14 cellular contexts compared by ENCODE assay signal in the genomic region with DNA sequence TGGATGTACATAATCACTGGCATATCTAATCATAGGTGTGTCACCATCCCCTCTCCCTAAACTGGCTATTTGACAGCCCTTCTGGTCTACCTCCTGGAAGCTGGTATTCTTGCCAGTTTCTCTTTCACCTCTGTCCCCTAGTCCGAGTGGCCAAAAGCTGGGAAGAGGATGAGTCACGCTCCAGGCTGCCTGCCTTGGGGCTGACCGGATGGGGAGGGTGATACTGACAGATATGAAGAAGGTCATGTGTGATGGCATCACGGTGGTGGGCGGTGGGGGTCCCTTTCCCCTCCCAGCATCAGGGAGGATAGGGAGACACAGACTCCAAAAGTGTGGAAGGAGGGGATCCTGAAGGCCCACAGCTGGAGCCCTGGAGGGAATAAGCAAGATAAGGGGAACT. TPM values are rescaled to one million over a fixed set of nuclear protein-coding genes. Genes with fewer than 3 reads are reported as not detected.
DNase-seq lines count a peak whose midpoint lies in the region; ATAC-seq and TF ChIP-seq lines count a peak whose summit lies in the region.
"Had no signal": no experiment of that assay in that cellular context is flagged by ENCODE, and none has a peak within 500 bp of the region (broad histone marks: within the 10 kb centered on the region; RNA-seq: fewer than 3 reads in every experiment).

No MANE protein-coding gene starts in this region.

- peaks cover 17% of the 10 kb centered on the region for H3K4me1 ChIP-seq in GM23338 (ENCODE audit: insufficient read depth)
- H3K4me1 ChIP-seq in CD4-positive, alpha-beta memory T cell (ENCODE audit: insufficient read depth, low read length), result peaks cover 5% of the 10 kb centered on the region
- peaks cover 4% of the 10 kb centered on the region for H3K4me1 ChIP-seq in effector memory CD4-positive, alpha-beta T cell (ENCODE audit: control insufficient read depth, insufficient read depth, low read length, poor library complexity, severe bottlenecking)

- H3K4me2 ChIP-seq in GM23338, result no peak overlapping the region

- H4K20me1 ChIP-seq in GM23338 (replicated peaks; ENCODE audit: insufficient read depth), result peaks cover 3% of the 10 kb centered on the region; the same call in 1 of the 2 replicates

- intact Hi-C loops in CD4-positive, alpha-beta memory T cell (cut with micrococcal nuclease), result no loop called here

- H3K4me1 Mint-ChIP-seq in stimulated activated naive B cell treated with anti-CD40 and anti-IgM and Interleukin-4, amounts not matched to agents 10 μg/mL and 1 μg/mL and 100 μg/mL, for 72 hours, result peaks cover 9 to 12% of the 10 kb centered on the region in 2 donors
- H3K4me1 Mint-ChIP-seq in GM23338, result peaks cover 36% of the 10 kb centered on the region
- peaks cover 3 to 7% (median 5%) of the 10 kb centered on the region in 4 donors for H3K4me1 Mint-ChIP-seq in CD4-positive, alpha-beta memory T cell

- POLR2A ChIA-PET in CD4-positive, alpha-beta memory T cell (lab: Charles Lee; ENCODE audit: partially characterized antibody), result no interaction called here

- H3K79me2 ChIP-seq in GM23338 (replicated peaks; ENCODE audit: insufficient read depth), result no peaks in the 10 kb centered on the region
- H3K79me2 ChIP-seq: parathyroid adenoma had no signal

- H3K27ac ChIP-seq in coronary artery (peak overlapping the region; percentile 45 to 67), GM23338 (ENCODE audit: low read depth) (no peak overlapping the region)
- no peak overlapping the region for H3K27ac ChIP-seq in CD4-positive, alpha-beta memory T cell (ENCODE audit: low read depth, low read length)
- no peak overlapping the region for H3K27ac ChIP-seq in effector memory CD4-positive, alpha-beta T cell (ENCODE audit: insufficient read depth, low read length, poor library complexity, severe bottlenecking)
- H3K27ac ChIP-seq: parathyroid adenoma had no signal

- DNase-seq in HT1080 (ENCODE audit: low read depth), result peak; percentile 42
- no peak for DNase-seq in coronary artery (ENCODE audit: low spot score)
- DNase-seq in kidney tubule cell (ENCODE audit: low spot score), result peak; percentile 66
- DNase-seq in stimulated activated naive B cell treated with anti-CD40 and anti-IgM and Interleukin-4, amounts not matched to agents 10 μg/mL and 1 μg/mL and 100 μg/mL, for 72 hours, result no peak
- no peak for DNase-seq in DMS114 treated with DMSO at 0.1 percent for 48 hours (lab: John Stamatoyannopoulos, UW; ENCODE audit: unreplicated experiment)
- no peak for DNase-seq in GM23338 (ENCODE audit: low spot score)
- DNase-seq in CD4-positive, alpha-beta memory T cell, result no peak
- no peak for DNase-seq in effector memory CD4-positive, alpha-beta T cell
- DNase-seq: activated CD8-positive, alpha-beta memory T cell treated with anti-CD3 and anti-CD28 coated beads for 24 hours; COR-L47; left colon; NK-92 treated with Interleukin-12 subunit alpha and Interleukin-12 subunit beta, amount 100 ng/mL, for 24 hours; upper lobe of left lung had no signal

- H3K27ac Mint-ChIP-seq in stimulated activated naive B cell treated with anti-CD40 and anti-IgM and Interleukin-4, amounts not matched to agents 10 μg/mL and 1 μg/mL and 100 μg/mL, for 72 hours, result peak overlapping the region; percentile 39
- H3K27ac Mint-ChIP-seq in GM23338, result no peak overlapping the region
- peak overlapping the region in 1 of 7 donors; percentile 59 for H3K27ac Mint-ChIP-seq in CD4-positive, alpha-beta memory T cell

- no peak for ATAC-seq in stimulated activated naive B cell treated with anti-CD40 and anti-IgM and Interleukin-4, amounts not matched to agents 10 μg/mL and 1 μg/mL and 100 μg/mL, for 72 hours (replicated peaks)
- ATAC-seq in GM23338, result no peak
- ATAC-seq: left colon had no signal

- no peaks in the 10 kb centered on the region for H3K36me3 Mint-ChIP-seq in stimulated activated naive B cell treated with anti-CD40 and anti-IgM and Interleukin-4, amounts not matched to agents 10 μg/mL and 1 μg/mL and 100 μg/mL, for 72 hours
- no peaks in the 10 kb centered on the region; the same call in 2 of the 3 replicates for H3K36me3 Mint-ChIP-seq in GM23338 (ENCODE audit: low read depth)
- H3K36me3 Mint-ChIP-seq in CD4-positive, alpha-beta memory T cell, result peaks cover 0 to 2% of the 10 kb centered on the region in 2 donors

- no peaks in the 10 kb centered on the region for H3K9me2 ChIP-seq in GM23338 (ENCODE audit: insufficient read depth)

- H3K4me3 ChIP-seq in coronary artery (no peak overlapping the region), GM23338 (no peak overlapping the region)
- H3K4me3 ChIP-seq in CD4-positive, alpha-beta memory T cell (ENCODE audit: low read length in 2 of 2), result no peak overlapping the region
- H3K4me3 ChIP-seq in effector memory CD4-positive, alpha-beta T cell (ENCODE audit: insufficient read depth, low read depth, low read length, poor library complexity, severe bottlenecking), result no peak overlapping the region
- H3K4me3 ChIP-seq: upper lobe of left lung had no signal

- no peaks in the 10 kb centered on the region for H3K9me3 ChIP-seq in CD4-positive, alpha-beta memory T cell (ENCODE audit: control insufficient read depth in 1 of 2, low read length in 2 of 2)
- H3K9me3 ChIP-seq in effector memory CD4-positive, alpha-beta T cell (ENCODE audit: control insufficient read depth, low read length), result no peaks in the 10 kb centered on the region
- H3K9me3 ChIP-seq: upper lobe of left lung had no signal

- H2AFZ ChIP-seq in GM23338, result no peak overlapping the region
- H2AFZ ChIP-seq: parathyroid adenoma had no signal

- no peak overlapping the region for H3K4me3 Mint-ChIP-seq in stimulated activated naive B cell treated with anti-CD40 and anti-IgM and Interleukin-4, amounts not matched to agents 10 μg/mL and 1 μg/mL and 100 μg/mL, for 72 hours
- H3K4me3 Mint-ChIP-seq in GM23338, result no peak overlapping the region
- H3K4me3 Mint-ChIP-seq in CD4-positive, alpha-beta memory T cell, result no peak overlapping the region

- TF ChIP-seq CTCF in coronary artery (IDR thresholded peaks at IDR 0.05) (no peak), GM23338 (conservative IDR thresholded peaks at IDR 0.05; ENCODE audit: low read depth in 2 of 2) (no peak)

- CTCF ChIA-PET in CD4-positive, alpha-beta memory T cell (lab: Charles Lee; ENCODE audit: partially characterized antibody), result no interaction called here

- H3K27me3 ChIP-seq in GM23338 (ENCODE audit: insufficient read depth), result peaks cover 73% of the 10 kb centered on the region
- no peaks in the 10 kb centered on the region for H3K27me3 ChIP-seq in CD4-positive, alpha-beta memory T cell (ENCODE audit: insufficient read depth, low read length)
- H3K27me3 ChIP-seq in effector memory CD4-positive, alpha-beta T cell (replicated peaks; ENCODE audit: control insufficient read depth, insufficient read depth, low read length, poor library complexity, severe bottlenecking), result no peaks in the 10 kb centered on the region

- no peaks in the 10 kb centered on the region for H3F3A ChIP-seq in GM23338 (replicated peaks; ENCODE audit: low read depth)

- no peaks in the 10 kb centered on the region for H3K36me3 ChIP-seq in GM23338 (ENCODE audit: insufficient read depth)
- H3K36me3 ChIP-seq in CD4-positive, alpha-beta memory T cell (ENCODE audit: insufficient read depth, low read length), result no peaks in the 10 kb centered on the region
- H3K36me3 ChIP-seq in effector memory CD4-positive, alpha-beta T cell (ENCODE audit: control insufficient read depth, insufficient read depth, low read length), result no peaks in the 10 kb centered on the region
- H3K36me3 ChIP-seq: upper lobe of left lung had no signal

- peaks cover 5 to 9% of the 10 kb centered on the region in 2 donors for H3K27me3 Mint-ChIP-seq in stimulated activated naive B cell treated with anti-CD40 and anti-IgM and Interleukin-4, amounts not matched to agents 10 μg/mL and 1 μg/mL and 100 μg/mL, for 72 hours
- H3K27me3 Mint-ChIP-seq in GM23338 (ENCODE audit: insufficient read depth, low read depth, poor library complexity), result peaks cover 60% of the 10 kb centered on the region
- H3K27me3 Mint-ChIP-seq in CD4-positive, alpha-beta memory T cell, result peaks cover 5 to 9% of the 10 kb centered on the region in 2 donors

- no peaks in the 10 kb centered on the region for H3K9me3 Mint-ChIP-seq in stimulated activated naive B cell treated with anti-CD40 and anti-IgM and Interleukin-4, amounts not matched to agents 10 μg/mL and 1 μg/mL and 100 μg/mL, for 72 hours
- no peaks in the 10 kb centered on the region for H3K9me3 Mint-ChIP-seq in GM23338
- H3K9me3 Mint-ChIP-seq in CD4-positive, alpha-beta memory T cell, result no peaks in the 10 kb centered on the region

TF ChIP-seq in GM23338, 12 proteins besides CTCF, POLR2A, EP300 and RAD21 (continues in another document):
- TF ChIP-seq NANOG (IDR thresholded peaks at IDR 0.05; ENCODE audit: borderline replicate concordance), result no peak
- TF ChIP-seq STAT1 (IDR thresholded peaks at IDR 0.05; ENCODE audit: unreplicated experiment), result no peak
- no peak for TF ChIP-seq EZH2 (IDR thresholded peaks at IDR 0.05; ENCODE audit: low read depth, unreplicated experiment)
- TF ChIP-seq EZH2phosphoT487 (IDR thresholded peaks at IDR 0.05; ENCODE audit: unreplicated experiment), result no peak
- no peak for TF ChIP-seq ZNF114 (CRISPR knock-in tag; IDR thresholded peaks at IDR 0.05)

RNA-seq across cellular contexts. Expression of a gene that starts 4.8 kb away (rescaled TPM):
- 190 and 227 TPM in 2 replicates for total RNA-seq in HT1080 (2014; rRNA removed; shearing (Covaris generic))
- 127 and 136 TPM in 2 replicates for polyA plus RNA-seq in HT1080 (2015; cell fraction: cytosol; rRNA removed)
- 64.4 and 66.9 TPM in 2 replicates for polyA plus RNA-seq in HT1080 (2015; cell fraction: nucleus; rRNA removed)
- total RNA-seq in GM23338 (2014; rRNA removed; shearing (Covaris generic)), result 1.2 and 3.0 TPM in 2 replicates
- polyA plus RNA-seq in GM23338 (2016; fragmentation: Nextera tagmentation; extraction: Ambion mirVana), result 1.1 and 1.6 TPM in 2 replicates
- total RNA-seq in CD4-positive, alpha-beta memory T cell, result 1 to 10 TPM; 1.3 to 1.5 TPM
- polyA plus RNA-seq in CD4-positive, alpha-beta memory T cell, result 1 to 10 TPM; 1.8 to 2.6 TPM

RNA-seq across cellular contexts. Expression of a gene that starts 24.3 kb away (rescaled TPM):
- 0.33 TPM in 1 of 2 replicates, not detected in the other for total RNA-seq in HT1080 (2014; rRNA removed; shearing (Covaris generic))
- polyA plus RNA-seq in HT1080 (2015; cell fraction: cytosol; rRNA removed), result 0.23 and 0.33 TPM in 2 replicates
- 0.09 TPM in 1 of 2 replicates, not detected in the other for polyA plus RNA-seq in HT1080 (2015; cell fraction: nucleus; rRNA removed)
- total RNA-seq in GM23338 (2014; rRNA removed; shearing (Covaris generic)), result 0.45 and 1.1 TPM in 2 replicates
- polyA plus RNA-seq in GM23338 (2016; fragmentation: Nextera tagmentation; extraction: Ambion mirVana), result 0.79 and 1.4 TPM in 2 replicates
- total RNA-seq in CD4-positive, alpha-beta memory T cell, result not detected
- polyA plus RNA-seq in CD4-positive, alpha-beta memory T cell, result not detected

Comparison
In these comparisons a context has a peak if more than half of its experiments do, and no peak if none do; other contexts are left out.
1. DNase-seq: peak in HT1080 (single experiment) and kidney tubule cell (single experiment); none in coronary artery (single experiment), stimulated activated naive B cell treated with anti-CD40 and anti-IgM and Interleukin-4, amounts not matched to agents 10 μg/mL and 1 μg/mL and 100 μg/mL, for 72 hours (single experiment), DMS114 treated with DMSO at 0.1 percent for 48 hours (single experiment), GM23338 (single experiment), CD4-positive, alpha-beta memory T cell (0 of 5) and effector memory CD4-positive, alpha-beta T cell (0 of 3).
2. H3K27ac ChIP-seq: peak in coronary artery (2 of 2); none in GM23338 (single experiment), CD4-positive, alpha-beta memory T cell (single experiment) and effector memory CD4-positive, alpha-beta T cell (single experiment).
3. RNA of a gene that starts 4.8 kb away (total RNA-seq): 190 to 227 TPM in HT1080; 1.2 to 3.0 TPM in GM23338 and 1.3 to 1.5 TPM in CD4-positive, alpha-beta memory T cell; every median in the first group is over 10 times any median in the second.